Comparison of ENCODE assay signal across 23 cellular contexts in the genomic region with DNA sequence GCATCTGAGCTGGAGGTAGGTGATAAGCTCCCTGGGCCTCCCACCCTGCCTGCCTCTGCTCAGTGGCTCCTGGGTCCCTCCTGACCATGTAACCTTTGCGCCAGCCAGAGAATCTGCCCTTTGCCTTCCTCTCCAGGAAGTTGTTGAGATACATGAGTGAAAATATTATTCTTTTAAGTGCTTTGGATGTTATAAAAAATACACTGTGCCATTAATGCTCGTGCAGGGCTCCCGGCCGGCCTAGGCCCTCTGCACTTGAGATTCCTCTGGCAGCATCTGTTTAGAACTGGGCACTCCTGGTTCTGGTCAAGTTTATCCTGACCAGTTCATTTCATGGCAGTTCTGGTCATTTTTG. TPM values are rescaled to one million over a fixed set of nuclear protein-coding genes. Genes with fewer than 3 reads are reported as not detected.
A peak's percentile ranks its signal among the peaks of the same experiment; 100 is the strongest.
DNase-seq lines count a peak whose midpoint lies in the region; ATAC-seq and TF ChIP-seq lines count a peak whose summit lies in the region.
"Had no signal": no experiment of that assay in that cellular context is flagged by ENCODE, and none has a peak within 500 bp of the region (broad histone marks: within the 10 kb centered on the region; RNA-seq: fewer than 3 reads in every experiment).

No MANE protein-coding gene starts in this region.

- peak; percentile 56 for ATAC-seq in left colon
- ATAC-seq: CD8-positive, alpha-beta T cell; GM12878; Panc1 had no signal

- H3K9me2 ChIP-seq in OCI-LY7 (ENCODE audit: insufficient read depth, low read length): no peaks in the 10 kb centered on the region
- H3K9me2 ChIP-seq: SK-N-SH had no signal

- H3K4me1 ChIP-seq in transverse colon: peaks cover 31 to 64% (median 45%) of the 10 kb centered on the region in 4 donors
- H3K4me1 ChIP-seq in OCI-LY7 (ENCODE audit: insufficient read depth, low read length, poor library complexity, severe bottlenecking): no peaks in the 10 kb centered on the region
- peaks cover 7% of the 10 kb centered on the region for H3K4me1 ChIP-seq in neural progenitor cell
- H3K4me1 ChIP-seq: Caco-2 had no signal

- no peak for DNase-seq in chondrocyte (ENCODE audit: low spot score)
- peak; percentile 66 to 78 for DNase-seq in left colon
- DNase-seq in transverse colon: peak; percentile 70
- no peak for DNase-seq in OCI-LY7 (ENCODE audit: low spot score)
- no peak for DNase-seq in GM10248 (ENCODE audit: extremely low spot score)
- DNase-seq in neural progenitor cell (ENCODE audit: low spot score): no peak
- DNase-seq: AML-193; Caco-2; CD8-positive, alpha-beta T cell; Karpas-422; NCI-H1092; NCI-H1417 treated with DMSO at 0.1 percent for 48 hours; NCI-H1694 treated with DMSO at 0.1 percent for 48 hours; NCI-H2081; NCI-H2227 treated with DMSO at 0.1 percent for 48 hours; NCI-H510A; NCI-H69; SIG-M5; SK-N-SH had no signal

- peak overlapping the region; percentile 42 for H3K27ac Mint-ChIP-seq in chondrocyte (ENCODE audit: unreplicated experiment)
- H3K27ac Mint-ChIP-seq in nephron: peak overlapping the region in 2 of 3 experiments; percentile 45 to 88
- no peak overlapping the region for H3K27ac Mint-ChIP-seq in neural progenitor cell
- H3K27ac Mint-ChIP-seq: CD8-positive, alpha-beta T cell had no signal

- intact Hi-C loops in left colon (cut with DNase I, micrococcal nuclease) (no loop called here), transverse colon (cut with DNase I; ENCODE audit: low total_unique reads) (no loop called here), OCI-LY7 (cut with micrococcal nuclease; ENCODE audit: unreplicated experiment) (no loop called here)

- POLR2A ChIA-PET in OCI-LY7 (lab: Charles Lee) (no interaction called here), GM10248 (lab: Yijun Ruan, JAX) (no interaction called here)

- H3K4me1 Mint-ChIP-seq in chondrocyte (ENCODE audit: low read depth) (peaks cover 16% of the 10 kb centered on the region), nephron (peaks cover 37% of the 10 kb centered on the region), neural progenitor cell (peaks cover 19% of the 10 kb centered on the region)

- H3K9me3 ChIP-seq in transverse colon (no peaks in the 10 kb centered on the region), OCI-LY7 (ENCODE audit: low read length) (no peaks in the 10 kb centered on the region), neural progenitor cell (ENCODE audit: low read depth) (no peaks in the 10 kb centered on the region)
- H3K9me3 ChIP-seq: Caco-2, SK-N-SH had no signal

- H3K27ac ChIP-seq in transverse colon (peak overlapping the region; percentile 82 to 92 (median 88)), OCI-LY7 (ENCODE audit: low read depth, low read length, poor library complexity, severe bottlenecking) (no peak overlapping the region), neural progenitor cell (no peak overlapping the region)
- H3K27ac ChIP-seq: BLaER1 treated with 17β-estradiol and CSF1 and Interleukin-3, amounts not matched to agents 10 nM and 100 nM had no signal

- H3K36me3 Mint-ChIP-seq in chondrocyte (ENCODE audit: low read depth): no peaks in the 10 kb centered on the region
- H3K36me3 Mint-ChIP-seq in nephron (ENCODE audit: low read depth): peaks cover 6% of the 10 kb centered on the region
- H3K36me3 Mint-ChIP-seq in neural progenitor cell: peaks cover 22% of the 10 kb centered on the region
- H3K36me3 Mint-ChIP-seq: CD8-positive, alpha-beta T cell had no signal

- in situ Hi-C loops in transverse colon (cut with MboI; ENCODE audit: low pct_ligation_motif_present in 1 of 4, low pct_unique_long_range_greater_than_20kb in 1 of 4, low sequenced_read_pairs in 3 of 4): no loop called here

- H2AFZ ChIP-seq in OCI-LY7 (ENCODE audit: low read length): no peak overlapping the region
- H2AFZ ChIP-seq in neural progenitor cell (replicated peaks): no peak overlapping the region

- H3K9ac ChIP-seq in neural progenitor cell: no peak overlapping the region
- H3K9ac ChIP-seq: BLaER1 treated with 17β-estradiol and CSF1 and Interleukin-3, amounts not matched to agents 10 nM and 100 nM; SK-N-SH had no signal

- TF ChIP-seq POLR2A in transverse colon (IDR thresholded peaks at IDR 0.05): peak; percentile 8

- H3K4me2 ChIP-seq in OCI-LY7 (ENCODE audit: low read length) (no peak overlapping the region), neural progenitor cell (no peak overlapping the region)
- H3K4me2 ChIP-seq: BLaER1 treated with 17β-estradiol and CSF1 and Interleukin-3, amounts not matched to agents 10 nM and 100 nM; SK-N-SH had no signal

- no peak for TF ChIP-seq EP300 in transverse colon (IDR thresholded peaks at IDR 0.05; ENCODE audit: low read depth)

- H3K27me3 Mint-ChIP-seq in chondrocyte (ENCODE audit: low read depth) (no peaks in the 10 kb centered on the region), nephron (ENCODE audit: low read depth) (no peaks in the 10 kb centered on the region), neural progenitor cell (ENCODE audit: insufficient read depth, low read depth) (no peaks in the 10 kb centered on the region)

- H3K4me3 Mint-ChIP-seq in chondrocyte (ENCODE audit: unreplicated experiment) (no peak overlapping the region), nephron (no peak overlapping the region), neural progenitor cell (no peak overlapping the region)
- H3K4me3 Mint-ChIP-seq: CD8-positive, alpha-beta T cell had no signal

- WGBS in transverse colon (ENCODE audit: low coverage in 1 of 2), 2 donors: 65% methylated on average over 4 of the region's 4 CpGs; no CpG with 5 or more reads in 1 of the 2 donors

- H3K4me3 ChIP-seq in transverse colon: no peak overlapping the region
- no peak overlapping the region for H3K4me3 ChIP-seq in OCI-LY7 (ENCODE audit: low read depth, low read length, poor library complexity, severe bottlenecking)
- no peak overlapping the region for H3K4me3 ChIP-seq in neural progenitor cell
- H3K4me3 ChIP-seq: BLaER1 treated with 17β-estradiol and CSF1 and Interleukin-3, amounts not matched to agents 10 nM and 100 nM; GM12878 had no signal

- BruUV-seq in OCI-LY7 (replicated peaks; lab: Mats Ljungman, UMichigan): no TSS peak

- H3K36me3 ChIP-seq in transverse colon (no peaks in the 10 kb centered on the region), OCI-LY7 (ENCODE audit: insufficient read depth, low read length) (no peaks in the 10 kb centered on the region), neural progenitor cell (no peaks in the 10 kb centered on the region)

- H3K27me3 ChIP-seq in transverse colon: no peaks in the 10 kb centered on the region
- no peaks in the 10 kb centered on the region for H3K27me3 ChIP-seq in neural progenitor cell
- H3K27me3 ChIP-seq: BLaER1 treated with 17β-estradiol and CSF1 and Interleukin-3, amounts not matched to agents 10 nM and 100 nM had no signal

- no peaks in the 10 kb centered on the region for H3F3A ChIP-seq in neural progenitor cell (ENCODE audit: low read depth)

- H3K9me3 Mint-ChIP-seq in chondrocyte (ENCODE audit: low read depth) (no peaks in the 10 kb centered on the region), nephron (no peaks in the 10 kb centered on the region), neural progenitor cell (peaks cover 17% of the 10 kb centered on the region)
- H3K9me3 Mint-ChIP-seq: CD8-positive, alpha-beta T cell had no signal

- H3K79me2 ChIP-seq in OCI-LY7 (ENCODE audit: insufficient read depth, low read depth, low read length) (no peaks in the 10 kb centered on the region), neural progenitor cell (ENCODE audit: low read depth) (peaks cover 100% of the 10 kb centered on the region)

- TF ChIP-seq CTCF in chondrocyte (IDR thresholded peaks at IDR 0.05): no peak
- no peak for TF ChIP-seq CTCF in nephron (IDR thresholded peaks at IDR 0.05; ENCODE audit: unreplicated experiment in 3 of 3)
- no peak for TF ChIP-seq CTCF in transverse colon (IDR thresholded peaks at IDR 0.05)
- TF ChIP-seq CTCF in OCI-LY7 (conservative IDR thresholded peaks at IDR 0.05; ENCODE audit: low read length): no peak
- TF ChIP-seq CTCF in GM10248 (IDR thresholded peaks at IDR 0.05; ENCODE audit: control extremely low read depth, extremely low read depth, low read depth, missing control alignments): no peak
- no peak for TF ChIP-seq CTCF in neural progenitor cell (IDR thresholded peaks at IDR 0.05)

- H4K20me1 ChIP-seq in OCI-LY7 (ENCODE audit: insufficient read depth, low read length): no peaks in the 10 kb centered on the region
- peaks cover 30% of the 10 kb centered on the region for H4K20me1 ChIP-seq in neural progenitor cell (ENCODE audit: low read depth)

- CTCF ChIA-PET in OCI-LY7 (lab: Charles Lee; ENCODE audit: unreplicated experiment) (no interaction called here), GM10248 (lab: Yijun Ruan, JAX) (no interaction called here)

RNA-seq across cellular contexts. Expression of a gene that starts 18.8 kb away (rescaled TPM):
- total RNA-seq in chondrocyte (35.5 to 46.7 TPM (median 39.0 TPM) in 3 replicates), left colon (10 to 100 TPM; 61.3 to 78.5 TPM), transverse colon (10 to 100 TPM; 56.1 to 96.9 (median 71.2) TPM), OCI-LY7 (2022) (not detected in 2 replicates), neural progenitor cell (ENCODE audit: low replicate concordance) (20.4 and 26.9 TPM in 2 replicates)
- total RNA-seq in OCI-LY7 (2014; rRNA removed; shearing (Covaris generic)): not detected in 2 replicates

Comparison
In these comparisons a context has a peak if more than half of its experiments do, and no peak if none do; other contexts are left out.
1. DNase-seq: peak in left colon (2 of 2) and transverse colon (single experiment); none in chondrocyte (single experiment), OCI-LY7 (single experiment), GM10248 (single experiment) and neural progenitor cell (single experiment).
2. H3K27ac ChIP-seq: peak in transverse colon (4 of 4); none in OCI-LY7 (single experiment) and neural progenitor cell (single experiment).
3. RNA of a gene that starts 18.8 kb away (total RNA-seq): 56.1 to 96.9 TPM in transverse colon, 61.3 to 78.5 TPM in left colon, 35.5 to 46.7 TPM in chondrocyte and 20.4 to 26.9 TPM in neural progenitor cell; not detected in OCI-LY7; every median in the first group is over 10 times any median in the second.